Comparison of ENCODE assay signal across 33 cellular contexts in the genomic region with DNA sequence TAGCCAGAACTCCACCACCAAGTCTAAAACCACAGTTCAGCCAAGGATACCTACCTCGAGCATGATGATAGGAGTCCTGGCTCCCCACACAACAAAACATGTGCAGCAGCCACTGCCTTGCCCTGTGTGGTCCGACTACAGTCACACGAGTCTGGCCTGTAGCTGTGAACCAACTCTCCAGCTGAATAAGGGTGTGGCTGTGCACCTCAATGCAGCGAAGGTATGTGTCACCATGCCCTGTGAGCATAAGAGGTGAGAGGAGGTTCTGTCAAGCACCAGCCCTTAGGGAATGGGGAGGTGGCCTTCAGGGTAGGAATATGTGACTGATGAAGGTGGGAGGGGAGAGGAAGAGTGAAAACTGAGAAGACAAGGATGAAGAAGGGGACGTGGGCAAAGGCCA. TPM values are rescaled to one million over a fixed set of nuclear protein-coding genes. Genes with fewer than 3 reads are reported as not detected.
"Had no signal": no experiment of that assay in that cellular context is flagged by ENCODE, and none has a peak within 500 bp of the region (broad histone marks: within the 10 kb centered on the region; RNA-seq: fewer than 3 reads in every experiment).

No MANE protein-coding gene starts in this region.

- H3K36me3 Mint-ChIP-seq: mesothelial cell of epicardium; naive B cell; natural killer cell; stimulated activated naive B cell treated with anti-CD40 and anti-IgM and Interleukin-4, amounts not matched to agents 10 μg/mL and 1 μg/mL and 100 μg/mL, for 72 hours had no signal

- ATAC-seq: heart right ventricle; natural killer cell; right cardiac atrium; sciatic nerve; stimulated activated naive B cell treated with anti-CD40 and anti-IgM and Interleukin-4, amounts not matched to agents 10 μg/mL and 1 μg/mL and 100 μg/mL, for 72 hours; stimulated activated naive CD8-positive, alpha-beta T cell treated with anti-CD3 and anti-CD28 coated beads, Interleukin-15, Interleukin-2, amounts not matched to agents 100 U/mL and 50 U/mL, for 24 hours had no signal

- H3K27ac ChIP-seq: heart right ventricle, hepatocyte, left ventricle myocardium inferior, neural progenitor cell, ovary, prostate gland, skin epidermis, stomach, testis, thyroid gland, transverse colon, upper lobe of left lung had no signal

- H3K4me1 Mint-ChIP-seq: mesothelial cell of epicardium; naive B cell; natural killer cell; neural progenitor cell; stimulated activated naive B cell treated with anti-CD40 and anti-IgM and Interleukin-4, amounts not matched to agents 10 μg/mL and 1 μg/mL and 100 μg/mL, for 72 hours had no signal

- H3K9me3 Mint-ChIP-seq: mesothelial cell of epicardium; naive B cell; natural killer cell; nephron progenitor cell; neural progenitor cell; stimulated activated naive B cell treated with anti-CD40 and anti-IgM and Interleukin-4, amounts not matched to agents 10 μg/mL and 1 μg/mL and 100 μg/mL, for 72 hours had no signal

- H3K27me3 ChIP-seq: hepatocyte, neural progenitor cell, ovary, stomach, testis, thyroid gland, transverse colon, upper lobe of left lung had no signal

- DNase-seq: heart right ventricle; kidney; left ventricle myocardium inferior; mesendoderm; naive B cell; natural killer cell; nephron progenitor cell; ovary; retina; right cardiac atrium; stimulated activated CD4-positive, alpha-beta T cell treated with anti-CD3 and anti-CD28 coated beads, Interleukin-12 subunit alpha, Interleukin-12 subunit beta, amount 100 ng/mL, for 4 hours; stimulated activated CD4-positive, alpha-beta T cell treated with anti-CD3 and anti-CD28 coated beads, Interleukin-15, amount 100 ng/mL, for 24 hours; stimulated activated CD4-positive, alpha-beta T cell treated with anti-CD3 and anti-CD28 coated beads, Interleukin-2, amount 100 ng/mL, for 24 hours; stimulated activated CD4-positive, alpha-beta T cell treated with anti-CD3 and anti-CD28 coated beads, Interleukin-4, amount 100 ng/mL, for 1 hour; stimulated activated naive B cell treated with anti-CD40 and anti-IgM and Interleukin-4, amounts not matched to agents 10 μg/mL and 1 μg/mL and 100 μg/mL, for 72 hours; stimulated activated naive CD8-positive, alpha-beta T cell treated with anti-CD3 and anti-CD28 coated beads, Interleukin-15, Interleukin-2, amounts not matched to agents 100 U/mL and 50 U/mL, for 24 hours; stomach; testis; thyroid gland; transverse colon; upper lobe of left lung had no signal

- H3K4me1 ChIP-seq: neural progenitor cell, prostate gland, stomach, testis, thyroid gland, transverse colon, upper lobe of left lung had no signal

- H3K9me3 ChIP-seq: heart right ventricle, left ventricle myocardium inferior, ovary, prostate gland, stomach, testis, thyroid gland, transverse colon, upper lobe of left lung had no signal

- H3K4me3 Mint-ChIP-seq: mesothelial cell of epicardium; naive B cell; natural killer cell; nephron progenitor cell; neural progenitor cell; stimulated activated naive B cell treated with anti-CD40 and anti-IgM and Interleukin-4, amounts not matched to agents 10 μg/mL and 1 μg/mL and 100 μg/mL, for 72 hours had no signal

- H3K27ac Mint-ChIP-seq: mesothelial cell of epicardium; naive B cell; natural killer cell; nephron progenitor cell; neural progenitor cell; stimulated activated naive B cell treated with anti-CD40 and anti-IgM and Interleukin-4, amounts not matched to agents 10 μg/mL and 1 μg/mL and 100 μg/mL, for 72 hours had no signal

- FAIRE-seq: islet of Langerhans, kidney had no signal

- H3K36me3 ChIP-seq: heart right ventricle, left ventricle myocardium inferior, neural progenitor cell, ovary, prostate gland, stomach, thyroid gland, transverse colon, upper lobe of left lung had no signal

- H3K4me3 ChIP-seq: heart right ventricle, hepatocyte, left ventricle myocardium inferior, lung, neural progenitor cell, ovary, prostate gland, skin epidermis, stomach, testis, thyroid gland, transverse colon, upper lobe of left lung had no signal

RNA-seq across cellular contexts. Expression of a gene that starts 16.7 kb away (rescaled TPM):
- total RNA-seq: heart right ventricle, hepatocyte, kidney, left ventricle myocardium inferior, lower leg skin, lung, mononuclear cell, omental fat pad, right cardiac atrium, sciatic nerve, stomach, thyroid gland, transverse colon, upper lobe of left lung, urinary bladder had no signal
- polyA plus RNA-seq: heart right ventricle, hepatocyte, ovary, right cardiac atrium, urinary bladder had no signal
